In the genomic region with DNA sequence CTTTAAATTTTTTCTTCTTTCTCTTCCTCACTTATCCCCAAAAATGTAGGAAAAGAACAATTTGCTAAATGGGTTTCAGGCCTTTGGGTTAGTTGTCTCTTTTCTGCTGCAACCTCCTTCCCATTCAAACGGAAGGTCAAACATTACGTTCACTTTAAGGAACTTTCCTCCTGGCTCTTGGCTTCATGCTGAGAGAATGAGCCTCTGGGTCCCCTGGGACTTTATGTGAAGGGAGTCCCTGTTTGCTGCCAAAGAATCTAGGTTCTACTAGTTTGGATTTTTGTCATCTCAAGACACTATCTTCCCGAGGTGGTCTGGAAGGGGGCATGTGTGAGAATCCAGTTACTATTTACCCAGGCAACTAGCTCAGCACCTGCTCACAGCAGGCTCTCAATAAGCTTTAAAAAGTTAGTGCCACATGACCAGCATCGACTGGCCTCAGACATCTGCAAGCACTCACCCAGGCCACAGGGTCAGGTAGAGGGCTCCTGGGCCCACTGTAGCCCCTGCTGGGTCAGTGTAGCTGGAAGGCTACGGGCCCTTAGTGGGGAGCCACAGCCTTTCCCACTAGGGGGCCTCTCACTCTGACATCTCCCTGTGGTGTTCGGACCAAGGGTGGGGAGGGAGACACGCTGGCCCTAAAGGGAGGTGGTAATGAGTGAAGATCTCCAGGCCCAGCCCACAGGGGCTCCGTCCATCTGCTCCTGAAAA, we compare ENCODE assay signal across 13 cellular contexts. TPM values are rescaled to one million over a fixed set of nuclear protein-coding genes. Genes with fewer than 3 reads are reported as not detected.
DNase-seq lines count a peak whose midpoint lies in the region; ATAC-seq and TF ChIP-seq lines count a peak whose summit lies in the region.
"Had no signal": no experiment of that assay in that cellular context is flagged by ENCODE, and none has a peak within 500 bp of the region (broad histone marks: within the 10 kb centered on the region; RNA-seq: fewer than 3 reads in every experiment).

No MANE protein-coding gene starts in this region.

- no peaks in the 10 kb centered on the region for H3K9me2 ChIP-seq in PC-9 (ENCODE audit: insufficient read depth)

- no TSS peak for BruUV-seq in PC-9 (replicated peaks; lab: Mats Ljungman, UMichigan)

- H3K27me3 ChIP-seq in dorsolateral prefrontal cortex (no peaks in the 10 kb centered on the region), PC-9 (ENCODE audit: insufficient read depth, low read depth) (peaks cover 48% of the 10 kb centered on the region)

- no peak overlapping the region for H3K4me3 ChIP-seq in dorsolateral prefrontal cortex
- no peak overlapping the region for H3K4me3 ChIP-seq in PC-9
- H3K4me3 ChIP-seq: prostate gland had no signal

- H3K4me2 ChIP-seq in PC-9: no peak overlapping the region

- H3K9me3 ChIP-seq in PC-9 (ENCODE audit: insufficient read depth, low read depth): no peaks in the 10 kb centered on the region
- H3K9me3 ChIP-seq: prostate gland had no signal

- POLR2A ChIA-PET in PC-9 (lab: Charles Lee; ENCODE audit: unreplicated experiment): no interaction called here

- no peaks in the 10 kb centered on the region for H3K36me3 ChIP-seq in PC-9 (ENCODE audit: low read depth)
- H3K36me3 ChIP-seq: prostate gland had no signal

- H3F3A ChIP-seq in PC-9 (ENCODE audit: insufficient read depth, low read depth): no peaks in the 10 kb centered on the region

- no peaks in the 10 kb centered on the region for H3K4me1 ChIP-seq in PC-9 (replicated peaks; ENCODE audit: insufficient read depth)
- H3K4me1 ChIP-seq: prostate gland had no signal

- no peak overlapping the region for H2AFZ ChIP-seq in PC-9

- H3K27ac ChIP-seq in dorsolateral prefrontal cortex: peak overlapping the region in 55 of 59 donors; percentile 1 to 100 (median 68)
- H3K27ac ChIP-seq in PC-9: no peak overlapping the region
- H3K27ac ChIP-seq: prostate gland had no signal

- in situ Hi-C loops in GM13976 (cut with MboI; ENCODE audit: low sequenced_read_pairs, unreplicated experiment): no loop called here

- no peaks in the 10 kb centered on the region for H4K20me1 ChIP-seq in PC-9 (ENCODE audit: insufficient read depth)

- ATAC-seq in sciatic nerve (peak; percentile 48), GM21619 (IDR thresholded peaks at IDR 0.05; ENCODE audit: unreplicated experiment) (no peak)

- no peaks in the 10 kb centered on the region for H3K79me2 ChIP-seq in PC-9 (ENCODE audit: low read depth)

- CTCF ChIA-PET in PC-9 (lab: Charles Lee): no interaction called here

- no peak for DNase-seq in GM13976 (ENCODE audit: low spot score)
- DNase-seq in NCI-H82 treated with DMSO at 0.1 percent for 48 hours (lab: John Stamatoyannopoulos, UW; ENCODE audit: unreplicated experiment): peak; percentile 28
- DNase-seq in dorsolateral prefrontal cortex: no peak
- no peak for DNase-seq in sciatic nerve (ENCODE audit: low spot score)
- DNase-seq in NCI-H446 treated with DMSO at 0.1 percent for 48 hours (lab: John Stamatoyannopoulos, UW): no peak
- no peak for DNase-seq in NCI-H226
- DNase-seq in PC-9: no peak
- DNase-seq: Calu3; effector CD8-positive, alpha-beta T cell; NCI-H1048; T-helper 2 cell had no signal

- peak; percentile 35 for TF ChIP-seq CTCF in GM13976 (IDR thresholded peaks at IDR 0.05; ENCODE audit: borderline replicate concordance, control extremely low read depth, extremely low read depth, insufficient read depth, missing control alignments)
- TF ChIP-seq CTCF in dorsolateral prefrontal cortex (IDR thresholded peaks at IDR 0.05 in 54 of 56, conservative IDR thresholded peaks at IDR 0.05 in 2 of 56; ENCODE audit: low read depth in 1 of 56, partially characterized antibody in 56 of 56): peak in 47 of 56 donors; percentile 13 to 62 (median 37)
- no peak for TF ChIP-seq CTCF in PC-9 (conservative IDR thresholded peaks at IDR 0.05)

- intact Hi-C loops in dorsolateral prefrontal cortex (cut with DNase I) (no loop called here), sciatic nerve (cut with DNase I) (no loop called here), PC-9 (cut with micrococcal nuclease; ENCODE audit: unreplicated experiment) (no loop called here)

RNA-seq across cellular contexts. Expression of gene FAM124A, which starts 40.5 kb away (rescaled TPM):
- total RNA-seq in dorsolateral prefrontal cortex (100 to 1,000 TPM in 1 of 120 experiments, 10 to 100 TPM in 119; 15.1 to 107 (median 29.8) TPM), sciatic nerve (19.2 TPM), PC-9 (2021) (not detected in 2 replicates)

Comparison
In these comparisons a context has a peak if more than half of its experiments do, and no peak if none do; other contexts are left out.
1. RNA of gene FAM124A, which starts 40.5 kb away (total RNA-seq): 15.1 to 107 TPM in dorsolateral prefrontal cortex and 19.2 TPM in sciatic nerve (single experiment); not detected in PC-9; every median in the first group is over 10 times any median in the second.